8 cellular contexts compared by ENCODE assay signal in the genomic region with DNA sequence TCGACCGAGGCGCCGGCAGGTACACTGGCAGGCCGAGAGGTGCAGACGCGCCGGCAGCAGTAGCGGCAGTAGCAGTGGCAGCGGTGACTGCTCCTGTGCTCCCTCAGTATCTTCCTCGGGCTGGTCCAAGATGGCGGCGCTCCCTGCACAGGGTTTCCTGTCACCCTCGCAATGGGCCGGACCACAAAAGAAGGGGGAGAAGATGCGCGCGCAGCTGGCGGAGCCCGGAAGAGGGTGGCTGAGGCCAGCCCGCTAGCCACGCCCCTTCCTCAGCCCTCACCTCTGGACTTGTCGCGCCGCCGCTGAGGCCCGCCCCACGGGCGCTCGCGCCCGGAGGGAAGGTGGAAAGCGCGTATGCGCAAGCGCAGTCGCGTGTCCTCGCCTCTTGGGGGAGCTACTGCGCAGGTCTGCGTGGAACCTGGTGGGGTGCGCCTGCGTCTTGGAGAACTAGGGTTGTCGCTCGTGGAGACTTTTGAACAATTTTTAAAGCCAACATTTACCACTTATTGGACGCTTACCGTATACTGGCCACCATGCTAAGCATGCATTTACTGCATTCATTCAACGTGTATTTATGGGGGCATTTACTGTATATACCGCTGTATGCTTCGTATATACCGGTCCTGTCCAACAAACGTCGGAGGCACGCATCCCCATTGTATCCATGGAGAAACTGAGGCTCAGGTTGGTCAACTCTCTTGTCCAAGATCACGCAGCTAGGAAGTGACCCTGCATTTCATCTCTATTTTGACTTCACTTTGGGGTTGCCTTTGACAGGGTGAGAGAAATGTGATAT. TPM values are rescaled to one million over a fixed set of nuclear protein-coding genes. Genes with fewer than 3 reads are reported as not detected.
DNase-seq lines count a peak whose midpoint lies in the region; ATAC-seq and TF ChIP-seq lines count a peak whose summit lies in the region.

TSS of gene RAB14 (minus strand) at position 132 of the 796 bp plus-strand sequence. CDS start 8,457 bp downstream, outside the sequence.

- ATAC-seq in HG03196 (IDR thresholded peaks at IDR 0.05; ENCODE audit: unreplicated experiment) (peak; percentile 87), WTC11 (peak; percentile 95)

- DNase-seq in AG09319 (ENCODE audit: extremely low read depth, low read depth), result peak; percentile 96
- peak; percentile 94 for DNase-seq in NCI-H226
- DNase-seq in WTC11 (ENCODE audit: low spot score), result peak; percentile 99
- peak; percentile 98 to 99 for DNase-seq in cardiac fibroblast (ENCODE audit: low read depth in 2 of 2)
- peak; percentile 100 for DNase-seq in iPS-NIHi7 (ENCODE audit: extremely low spot score)
- peak; percentile 94 for DNase-seq in smooth muscle cell of the brain vasculature (ENCODE audit: low read depth, low spot score)

- in situ Hi-C loops in GM18951 (cut with MboI; ENCODE audit: low sequenced_read_pairs, unreplicated experiment), result loop anchor here (25.0 kb wide), 1 partner anchor 185 kb away; no protein-coding TSS in a partner anchor

- TF ChIP-seq CTCF in AG09319 (IDR thresholded peaks at IDR 0.05; ENCODE audit: low read depth, low read length), result peak; percentile 60
- TF ChIP-seq CTCF in WTC11 (IDR thresholded peaks at IDR 0.05), result peak; percentile 24; the same call in 1 of the 2 replicates
- peak; percentile 38 for TF ChIP-seq CTCF in cardiac fibroblast (IDR thresholded peaks at IDR 0.05; ENCODE audit: low read depth, low read length)

- peaks cover 2% of the 10 kb centered on the region; the same call in 1 of the 2 replicates for H3K27me3 Mint-ChIP-seq in WTC11 (ENCODE audit: low read depth)

- POLR2A ChIA-PET in WTC11 (lab: Charles Lee), result interaction anchor here (0.5 to 0.6 kb wide), 3 partner anchors 21 to 472 kb away, joined by 3 to 4 read pairs (median 3); no protein-coding TSS in a partner anchor

- H3K9me3 Mint-ChIP-seq in WTC11, result no peaks in the 10 kb centered on the region

- peak within 1 kb of the TSS; percentile 74 to 95 for H3K4me3 ChIP-seq in cardiac fibroblast (replicated peaks in 1 of 2; ENCODE audit: low read depth in 2 of 2, low read length in 2 of 2)

- TF ChIP-seq POLR2A in GM18951 (IDR thresholded peaks at IDR 0.05; ENCODE audit: extremely low read depth, insufficient read depth, insufficient read length), result peak; percentile 82

- CTCF ChIA-PET in WTC11 (lab: Charles Lee), result interaction anchor here (0.7 to 1.1 kb wide), 2 partner anchors 66 to 118 kb away, joined by 4 to 5 read pairs; partner anchors contain the start of gene GSN

- peaks cover 35% of the 10 kb centered on the region for H3K4me1 Mint-ChIP-seq in WTC11

- peak within 1 kb of the TSS; percentile 86 for H3K4me3 Mint-ChIP-seq in WTC11

- peak within 1 kb of the TSS; percentile 72; the same call in 1 of the 2 replicates for H3K27ac Mint-ChIP-seq in WTC11

- H3K36me3 Mint-ChIP-seq in WTC11, result no peaks in the 10 kb centered on the region

TF ChIP-seq in WTC11, 78 proteins besides CTCF, POLR2A, EP300 and RAD21 (continues in another document):
- TF ChIP-seq TEAD1 (CRISPR knock-in tag; IDR thresholded peaks at IDR 0.05) (0 out of 2 replicates have a peak, but pooled peaks have one; percentile 43), TEAD4 (CRISPR knock-in tag; IDR thresholded peaks at IDR 0.05) (no peak), CBFB (CRISPR knock-in tag; IDR thresholded peaks at IDR 0.05; ENCODE audit: low read depth) (no peak), ZNF396 (CRISPR knock-in tag; IDR thresholded peaks at IDR 0.05; ENCODE audit: borderline replicate concordance) (no peak; the same call in 1 of the 2 replicates), FOXP1 (CRISPR knock-in tag; IDR thresholded peaks at IDR 0.05; ENCODE audit: borderline replicate concordance) (no peak; the same call in 1 of the 2 replicates), ZNF416 (CRISPR knock-in tag; IDR thresholded peaks at IDR 0.05) (no peak), NFATC4 (CRISPR knock-in tag; IDR thresholded peaks at IDR 0.05) (no peak), ERG (CRISPR knock-in tag; IDR thresholded peaks at IDR 0.05) (no peak), ZBTB21 (CRISPR knock-in tag; IDR thresholded peaks at IDR 0.05; ENCODE audit: borderline replicate concordance) (no peak), JAZF1 (CRISPR knock-in tag; IDR thresholded peaks at IDR 0.05) (no peak), PRRX2 (CRISPR knock-in tag; IDR thresholded peaks at IDR 0.05) (no peak), RORB (CRISPR knock-in tag; IDR thresholded peaks at IDR 0.05) (no peak), E2F4 (CRISPR knock-in tag; IDR thresholded peaks at IDR 0.05; ENCODE audit: borderline replicate concordance, low read depth) (no peak), RELA (CRISPR knock-in tag; IDR thresholded peaks at IDR 0.05; ENCODE audit: borderline replicate concordance) (no peak), ELF4 (CRISPR knock-in tag; IDR thresholded peaks at IDR 0.05; ENCODE audit: low read depth) (no peak)
- TF ChIP-seq, protein P1, sequence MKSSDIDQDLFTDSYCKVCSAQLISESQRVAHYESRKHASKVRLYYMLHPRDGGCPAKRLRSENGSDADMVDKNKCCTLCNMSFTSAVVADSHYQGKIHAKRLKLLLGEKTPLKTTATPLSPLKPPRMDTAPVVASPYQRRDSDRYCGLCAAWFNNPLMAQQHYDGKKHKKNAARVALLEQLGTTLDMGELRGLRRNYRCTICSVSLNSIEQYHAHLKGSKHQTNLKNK (CRISPR knock-in tag; IDR thresholded peaks at IDR 0.05), result no peak
- TF ChIP-seq, protein P2, sequence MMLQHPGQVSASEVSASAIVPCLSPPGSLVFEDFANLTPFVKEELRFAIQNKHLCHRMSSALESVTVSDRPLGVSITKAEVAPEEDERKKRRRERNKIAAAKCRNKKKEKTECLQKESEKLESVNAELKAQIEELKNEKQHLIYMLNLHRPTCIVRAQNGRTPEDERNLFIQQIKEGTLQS (CRISPR knock-in tag; conservative IDR thresholded peaks at IDR 0.05), result no peak
- TF ChIP-seq, protein P3, sequence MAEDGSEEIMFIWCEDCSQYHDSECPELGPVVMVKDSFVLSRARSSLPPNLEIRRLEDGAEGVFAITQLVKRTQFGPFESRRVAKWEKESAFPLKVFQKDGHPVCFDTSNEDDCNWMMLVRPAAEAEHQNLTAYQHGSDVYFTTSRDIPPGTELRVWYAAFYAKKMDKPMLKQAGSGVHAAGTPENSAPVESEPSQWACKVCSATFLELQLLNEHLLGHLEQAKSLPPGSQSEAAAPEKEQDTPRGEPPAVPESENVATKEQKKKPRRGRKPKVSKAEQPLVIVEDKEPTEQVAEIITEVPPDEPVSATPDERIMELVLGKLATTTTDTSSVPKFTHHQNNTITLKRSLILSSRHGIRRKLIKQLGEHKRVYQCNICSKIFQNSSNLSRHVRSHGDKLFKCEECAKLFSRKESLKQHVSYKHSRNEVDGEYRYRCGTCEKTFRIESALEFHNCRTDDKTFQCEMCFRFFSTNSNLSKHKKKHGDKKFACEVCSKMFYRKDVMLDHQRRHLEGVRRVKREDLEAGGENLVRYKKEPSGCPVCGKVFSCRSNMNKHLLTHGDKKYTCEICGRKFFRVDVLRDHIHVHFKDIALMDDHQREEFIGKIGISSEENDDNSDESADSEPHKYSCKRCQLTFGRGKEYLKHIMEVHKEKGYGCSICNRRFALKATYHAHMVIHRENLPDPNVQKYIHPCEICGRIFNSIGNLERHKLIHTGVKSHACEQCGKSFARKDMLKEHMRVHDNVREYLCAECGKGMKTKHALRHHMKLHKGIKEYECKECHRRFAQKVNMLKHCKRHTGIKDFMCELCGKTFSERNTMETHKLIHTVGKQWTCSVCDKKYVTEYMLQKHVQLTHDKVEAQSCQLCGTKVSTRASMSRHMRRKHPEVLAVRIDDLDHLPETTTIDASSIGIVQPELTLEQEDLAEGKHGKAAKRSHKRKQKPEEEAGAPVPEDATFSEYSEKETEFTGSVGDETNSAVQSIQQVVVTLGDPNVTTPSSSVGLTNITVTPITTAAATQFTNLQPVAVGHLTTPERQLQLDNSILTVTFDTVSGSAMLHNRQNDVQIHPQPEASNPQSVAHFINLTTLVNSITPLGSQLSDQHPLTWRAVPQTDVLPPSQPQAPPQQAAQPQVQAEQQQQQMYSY (CRISPR knock-in tag; IDR thresholded peaks at IDR 0.05), result no peak
- TF ChIP-seq, protein P4, sequence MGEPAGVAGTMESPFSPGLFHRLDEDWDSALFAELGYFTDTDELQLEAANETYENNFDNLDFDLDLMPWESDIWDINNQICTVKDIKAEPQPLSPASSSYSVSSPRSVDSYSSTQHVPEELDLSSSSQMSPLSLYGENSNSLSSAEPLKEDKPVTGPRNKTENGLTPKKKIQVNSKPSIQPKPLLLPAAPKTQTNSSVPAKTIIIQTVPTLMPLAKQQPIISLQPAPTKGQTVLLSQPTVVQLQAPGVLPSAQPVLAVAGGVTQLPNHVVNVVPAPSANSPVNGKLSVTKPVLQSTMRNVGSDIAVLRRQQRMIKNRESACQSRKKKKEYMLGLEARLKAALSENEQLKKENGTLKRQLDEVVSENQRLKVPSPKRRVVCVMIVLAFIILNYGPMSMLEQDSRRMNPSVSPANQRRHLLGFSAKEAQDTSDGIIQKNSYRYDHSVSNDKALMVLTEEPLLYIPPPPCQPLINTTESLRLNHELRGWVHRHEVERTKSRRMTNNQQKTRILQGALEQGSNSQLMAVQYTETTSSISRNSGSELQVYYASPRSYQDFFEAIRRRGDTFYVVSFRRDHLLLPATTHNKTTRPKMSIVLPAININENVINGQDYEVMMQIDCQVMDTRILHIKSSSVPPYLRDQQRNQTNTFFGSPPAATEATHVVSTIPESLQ (CRISPR knock-in tag; IDR thresholded peaks at IDR 0.05), result no peak

RNA-seq across cellular contexts. Expression of gene RAB14, which starts in this region (rescaled TPM):
- total RNA-seq in WTC11 (2021), result 32.3 to 36.0 TPM (median 34.0 TPM) in 3 replicates

Comparison
In these comparisons a context has a peak if more than half of its experiments do, and no peak if none do; other contexts are left out.
1. Peak in every context shown above with its lines: DNase-seq, ATAC-seq and H3K4me3 ChIP-seq.